Comparison of ENCODE assay signal across 7 cellular contexts in genomic region chr18:42298744-42299685, GRCh38.
DNase-seq lines count a peak whose midpoint lies in the region; ATAC-seq and TF ChIP-seq lines count a peak whose summit lies in the region.

No MANE protein-coding gene starts in this region.

- H3K4me1 ChIP-seq in right cardiac atrium (ENCODE audit: control insufficient read depth, insufficient read depth, low read length) (no peaks in the 10 kb centered on the region), sigmoid colon (peaks cover 0 to 6% (median 2%) of the 10 kb centered on the region in 4 donors)

- peak; percentile 51 to 87 (median 72) for TF ChIP-seq CTCF in sigmoid colon (IDR thresholded peaks at IDR 0.05)

- TF ChIP-seq EP300 in sigmoid colon (IDR thresholded peaks at IDR 0.05) = no peak

- H3K27ac ChIP-seq in right cardiac atrium (ENCODE audit: low read length) = no peak overlapping the region
- peak overlapping the region in 1 of 4 donors; percentile 65 for H3K27ac ChIP-seq in sigmoid colon

- ATAC-seq in GM18498 (IDR thresholded peaks at IDR 0.05; ENCODE audit: unreplicated experiment) = peak; percentile 90
- peak; percentile 92 for ATAC-seq in HG02678 (IDR thresholded peaks at IDR 0.05; ENCODE audit: unreplicated experiment)
- ATAC-seq in right cardiac atrium = peak; percentile 86 to 88

- intact Hi-C loops in right cardiac atrium (cut with DNase I) = loop anchor here in 2 of 4 donors (5.0 to 10.0 kb wide), 2 partner anchors 976 to 978 kb away; partner anchors contain the start of gene SYT4 (in 2 of the 2)
- intact Hi-C loops in sigmoid colon (cut with DNase I) = loop anchor here (5.0 kb wide), 1 partner anchor 973 kb away; no protein-coding TSS in a partner anchor

- WGBS in right cardiac atrium = 27% methylated on average over 15 of the region's 15 CpGs
- WGBS in sigmoid colon, 2 donors = 37 to 45% methylated on average over 15 of the region's 15 CpGs

- peak overlapping the region; percentile 30 for H3K4me3 ChIP-seq in right cardiac atrium (ENCODE audit: low read length)
- peak overlapping the region in 3 of 4 donors; percentile 14 to 34 (median 27) for H3K4me3 ChIP-seq in sigmoid colon

- H3K9me3 ChIP-seq in right cardiac atrium (ENCODE audit: control insufficient read depth, low read length) (no peaks in the 10 kb centered on the region), sigmoid colon (no peaks in the 10 kb centered on the region)

- peak; percentile 82 for DNase-seq in NCI-H1105 treated with DMSO at 0.1 percent for 48 hours (lab: John Stamatoyannopoulos, UW)
- DNase-seq in SW480 (ENCODE audit: low spot score) = peak; percentile 32
- peak in 56 of 58 donors; percentile 3 to 90 (median 69) for DNase-seq in anterior cingulate cortex (lab: John Stamatoyannopoulos, UW)
- DNase-seq in right cardiac atrium = peak; percentile 72 to 86 (median 76)
- DNase-seq in sigmoid colon = peak; percentile 80

- H3K27me3 ChIP-seq in right cardiac atrium (ENCODE audit: control insufficient read depth, insufficient read depth) = no peaks in the 10 kb centered on the region
- H3K27me3 ChIP-seq in sigmoid colon = no peaks in the 10 kb centered on the region

- TF ChIP-seq POLR2A in sigmoid colon (IDR thresholded peaks at IDR 0.05) = no peak

- H3K36me3 ChIP-seq in sigmoid colon = no peaks in the 10 kb centered on the region

Comparison
In these comparisons a context has a peak if more than half of its experiments do, and no peak if none do; other contexts are left out.
1. DNase-seq: peak in every context shown above with its lines; median percentile 82 in NCI-H1105 treated with DMSO at 0.1 percent for 48 hours; 80 in sigmoid colon; 76 in right cardiac atrium; 69 in anterior cingulate cortex; 32 in SW480.